ENCODE assay signal across 20 cellular contexts in genomic region chr3:66443404-66443803, GRCh38. TPM values are rescaled to one million over a fixed set of nuclear protein-coding genes. Genes with fewer than 3 reads are reported as not detected.
DNase-seq lines count a peak whose midpoint lies in the region; ATAC-seq, FAIRE-seq and TF ChIP-seq lines count a peak whose summit lies in the region.
"Had no signal": no experiment of that assay in that cellular context is flagged by ENCODE, and none has a peak within 500 bp of the region (broad histone marks: within the 10 kb centered on the region; RNA-seq: fewer than 3 reads in every experiment).

No MANE protein-coding gene starts in this region.

- no peaks in the 10 kb centered on the region for H3K27me3 ChIP-seq in heart left ventricle
- H3K27me3 ChIP-seq in esophagus squamous epithelium, result no peaks in the 10 kb centered on the region
- H3K27me3 ChIP-seq in pancreas, result no peaks in the 10 kb centered on the region
- H3K27me3 ChIP-seq in upper lobe of right lung, result no peaks in the 10 kb centered on the region
- H3K27me3 ChIP-seq: SJCRH30 had no signal

- H3K36me3 ChIP-seq in heart left ventricle, result peaks cover 0 to 7% (median 0%) of the 10 kb centered on the region in 9 donors
- H3K36me3 ChIP-seq in esophagus squamous epithelium, result no peaks in the 10 kb centered on the region
- peaks cover 0 to 4% (median 0%) of the 10 kb centered on the region in 3 donors for H3K36me3 ChIP-seq in pancreas
- no peaks in the 10 kb centered on the region for H3K36me3 ChIP-seq in upper lobe of right lung
- H3K36me3 ChIP-seq: HAP-1, SJCRH30 had no signal

- no peak for FAIRE-seq in pancreas (lab: Jason Lieb, UNC)
- FAIRE-seq: A549, GM12878 had no signal

- DNase-seq in heart left ventricle, result no peak
- no peak for DNase-seq in Right ventricle myocardium superior
- DNase-seq in esophagus squamous epithelium (lab: John Stamatoyannopoulos, UW), result no peak
- no peak for DNase-seq in pancreas
- DNase-seq in upper lobe of right lung, result no peak
- no peak for DNase-seq in sciatic nerve (ENCODE audit: low spot score)
- DNase-seq in NCI-H146 (lab: John Stamatoyannopoulos, UW), result no peak
- DNase-seq: activated CD4-positive, alpha-beta T cell treated with anti-CD3 and anti-CD28 coated beads for 4 hours; activated T-cell treated with anti-CD3 and anti-CD28 coated beads for 4 hours; naive thymus-derived CD4-positive, alpha-beta T cell; NCI-H1417 treated with DMSO at 0.1 percent for 48 hours; NCI-H446; SJCRH30; stimulated activated naive CD4-positive, alpha-beta T cell; T1000 had no signal

- no peak for TF ChIP-seq CTCF in heart left ventricle (IDR thresholded peaks at IDR 0.05)
- no peak for TF ChIP-seq CTCF in esophagus squamous epithelium (IDR thresholded peaks at IDR 0.05)
- no peak for TF ChIP-seq CTCF in pancreas (IDR thresholded peaks at IDR 0.05)
- TF ChIP-seq CTCF in upper lobe of right lung (IDR thresholded peaks at IDR 0.05), result no peak

- TF ChIP-seq POLR2A in heart left ventricle (IDR thresholded peaks at IDR 0.05) (no peak), esophagus squamous epithelium (IDR thresholded peaks at IDR 0.05) (no peak)

- H3K27ac ChIP-seq in heart left ventricle (peak overlapping the region in 10 of 12 donors; percentile 43 to 84 (median 74)), esophagus squamous epithelium (peak overlapping the region; percentile 74 to 81 (median 79)), pancreas (peak overlapping the region; percentile 38 to 91 (median 48)), upper lobe of right lung (peak overlapping the region; percentile 51)
- H3K27ac ChIP-seq: A549, KMS-11, SJCRH30 had no signal

- H3K4me1 ChIP-seq in heart left ventricle (peaks cover 6 to 80% (median 60%) of the 10 kb centered on the region in 12 donors), esophagus squamous epithelium (peaks cover 11 to 56% (median 40%) of the 10 kb centered on the region in 3 donors), pancreas (peaks cover 34 to 62% (median 55%) of the 10 kb centered on the region in 3 donors), upper lobe of right lung (peaks cover 44% of the 10 kb centered on the region)

- H3K4me3 ChIP-seq in heart left ventricle (no peak overlapping the region), esophagus squamous epithelium (no peak overlapping the region), pancreas (no peak overlapping the region), upper lobe of right lung (no peak overlapping the region)
- H3K4me3 ChIP-seq: A549, GM12878, HAP-1, SJCRH30 had no signal

- WGBS in heart left ventricle, 4 donors, result 76 to 80% (median 79%) methylated on average over 5 of the region's 5 CpGs
- WGBS in esophagus squamous epithelium, 2 donors, result 67 to 100% methylated on average over 1 to 3 of the region's 5 CpGs
- WGBS in pancreas, 2 donors, result 39 to 44% methylated on average over 5 of the region's 5 CpGs

- no peaks in the 10 kb centered on the region for H3K9me3 ChIP-seq in heart left ventricle
- no peaks in the 10 kb centered on the region for H3K9me3 ChIP-seq in esophagus squamous epithelium
- H3K9me3 ChIP-seq in pancreas, result no peaks in the 10 kb centered on the region
- no peaks in the 10 kb centered on the region for H3K9me3 ChIP-seq in upper lobe of right lung
- H3K9me3 ChIP-seq: A549, HAP-1, SJCRH30 had no signal

- intact Hi-C loops in heart left ventricle (cut with DNase I), result no loop called here
- intact Hi-C loops in Right ventricle myocardium superior (cut with DNase I), result no loop called here
- intact Hi-C loops in esophagus squamous epithelium (cut with DNase I), result no loop called here
- intact Hi-C loops in pancreas (cut with DNase I), result loop anchor here in 1 of 3 donors (10.0 kb wide), 1 partner anchor 51 kb away; no protein-coding TSS in a partner anchor
- intact Hi-C loops in upper lobe of right lung (cut with DNase I), result no loop called here
- intact Hi-C loops in sciatic nerve (cut with DNase I), result no loop called here

- no peak for ATAC-seq in heart left ventricle
- ATAC-seq in Right ventricle myocardium superior (ENCODE audit: poor library complexity), result no peak
- peak in 1 of 4 donors; percentile 9 for ATAC-seq in pancreas
- no peak for ATAC-seq in upper lobe of right lung
- no peak for ATAC-seq in sciatic nerve
- no peak for ATAC-seq in GM21576 (IDR thresholded peaks at IDR 0.05; ENCODE audit: unreplicated experiment)
- ATAC-seq: A549; GM12878; naive thymus-derived CD4-positive, alpha-beta T cell had no signal

RNA-seq across cellular contexts. Expression of gene LRIG1, which starts 57.4 kb away (rescaled TPM):
- total RNA-seq in heart left ventricle, result 100 to 1,000 TPM in 4 of 9 donors, 10 to 100 TPM in 5; 71.0 to 161 (median 98.3) TPM
- 10 to 100 TPM; 42.3 to 52.9 TPM for polyA plus RNA-seq in heart left ventricle
- 93.9 TPM for total RNA-seq in Right ventricle myocardium superior
- total RNA-seq in esophagus squamous epithelium, result 10 to 100 TPM in 3 of 4 donors, 1 to 10 TPM in 1; 7.5 to 30.5 (median 15.1) TPM
- 100 to 1,000 TPM in 1 of 6 donors, 10 to 100 TPM in 5; 57.8 to 104 (median 80.5) TPM for total RNA-seq in pancreas
- polyA plus RNA-seq in pancreas, result 10 to 100 TPM; 32.7 to 35.8 TPM
- 56.2 TPM for total RNA-seq in upper lobe of right lung
- total RNA-seq in sciatic nerve, result 50.8 TPM
